ENCODE assay signal across 32 cellular contexts in genomic region chr5:2496126-2496525, GRCh38.
"Had no signal": no experiment of that assay in that cellular context is flagged by ENCODE, and none has a peak within 500 bp of the region (broad histone marks: within the 10 kb centered on the region; RNA-seq: fewer than 3 reads in every experiment).

No MANE protein-coding gene starts in this region.

- H3K4me1 Mint-ChIP-seq: naive thymus-derived CD4-positive, alpha-beta T cell; natural killer cell; nephron; stimulated activated memory B cell treated with anti-CD40 and anti-IgM and Interleukin-4, amounts not matched to agents 10 μg/mL and 1 μg/mL and 100 μg/mL, for 72 hours; stimulated activated naive CD8-positive, alpha-beta T cell treated with anti-CD3 and anti-CD28 coated beads, Interleukin-15, amount 100 ng/mL, for 72 hours had no signal

- H3K27ac Mint-ChIP-seq: naive thymus-derived CD4-positive, alpha-beta T cell; natural killer cell; nephron; progenitor cell of endocrine pancreas; stimulated activated memory B cell treated with anti-CD40 and anti-IgM and Interleukin-4, amounts not matched to agents 10 μg/mL and 1 μg/mL and 100 μg/mL, for 72 hours; stimulated activated naive CD8-positive, alpha-beta T cell treated with anti-CD3 and anti-CD28 coated beads, Interleukin-15, amount 100 ng/mL, for 72 hours; type B pancreatic cell had no signal

- H3K4me3 Mint-ChIP-seq: naive thymus-derived CD4-positive, alpha-beta T cell; natural killer cell; nephron; stimulated activated memory B cell treated with anti-CD40 and anti-IgM and Interleukin-4, amounts not matched to agents 10 μg/mL and 1 μg/mL and 100 μg/mL, for 72 hours; stimulated activated naive CD8-positive, alpha-beta T cell treated with anti-CD3 and anti-CD28 coated beads, Interleukin-15, amount 100 ng/mL, for 72 hours; type B pancreatic cell had no signal

- DNase-seq: naive thymus-derived CD4-positive, alpha-beta T cell; natural killer cell; nucleus accumbens; ovary; posterior cingulate gyrus; psoas muscle; right cardiac atrium; spleen; stimulated activated CD4-positive, alpha-beta T cell treated with anti-CD3 and anti-CD28 coated beads, Interleukin-12 subunit alpha, Interleukin-12 subunit beta, amount 100 ng/mL, for 4 hours; stimulated activated CD4-positive, alpha-beta T cell treated with anti-CD3 and anti-CD28 coated beads, Interleukin-1b, Interleukin-23, amount 100 ng/mL, for 48 hours; stimulated activated CD4-positive, alpha-beta T cell treated with anti-CD3 and anti-CD28 coated beads, Interleukin-4, amount 100 ng/mL, for 1 hour; stimulated activated CD4-positive, alpha-beta T cell treated with anti-CD3 and anti-CD28 coated beads, Interleukin-4, amount 100 ng/mL, for 4 hours; stimulated activated CD8-positive, alpha-beta memory T cell treated with anti-CD3 and anti-CD28 coated beads, Interleukin-4, amount 100 ng/mL, for 48 hours; stimulated activated naive CD4-positive, alpha-beta T cell; stimulated activated naive CD8-positive, alpha-beta T cell treated with anti-CD3 and anti-CD28 coated beads, Interleukin-15, amount 100 ng/mL, for 72 hours; stimulated activated naive CD8-positive, alpha-beta T cell treated with anti-CD3 and anti-CD28 coated beads, Interleukin-15, Interleukin-2, amounts not matched to agents 100 U/mL and 50 U/mL, for 24 hours; substantia nigra; testis; tibial artery; transverse colon; upper lobe of right lung; uterus had no signal

- H3K9me3 ChIP-seq: neutrophil, ovary, psoas muscle, testis, tibial artery, uterus had no signal

- H3K4me1 ChIP-seq: parathyroid adenoma, psoas muscle, spleen, suprapubic skin, testis, tibial artery, transverse colon, upper lobe of right lung, uterus had no signal

- H3K27me3 Mint-ChIP-seq: stimulated activated memory B cell treated with anti-CD40 and anti-IgM and Interleukin-4, amounts not matched to agents 10 μg/mL and 1 μg/mL and 100 μg/mL, for 72 hours; type B pancreatic cell had no signal

- H3K36me3 ChIP-seq: neutrophil, ovary, spleen, suprapubic skin, tibial artery, transverse colon, upper lobe of right lung, uterus had no signal

- H3K36me3 Mint-ChIP-seq: naive thymus-derived CD4-positive, alpha-beta T cell; natural killer cell; stimulated activated memory B cell treated with anti-CD40 and anti-IgM and Interleukin-4, amounts not matched to agents 10 μg/mL and 1 μg/mL and 100 μg/mL, for 72 hours; type B pancreatic cell had no signal

- H3K27ac ChIP-seq: neutrophil, ovary, parathyroid adenoma, psoas muscle, skin epidermis, spleen, suprapubic skin, testis, tibial artery, transverse colon, upper lobe of right lung, uterus had no signal

- ATAC-seq: naive thymus-derived CD4-positive, alpha-beta T cell; natural killer cell; psoas muscle; right cardiac atrium; sciatic nerve; stimulated activated memory B cell treated with anti-CD40 and anti-IgM and Interleukin-4, amounts not matched to agents 10 μg/mL and 1 μg/mL and 100 μg/mL, for 72 hours; stimulated activated naive CD8-positive, alpha-beta T cell treated with anti-CD3 and anti-CD28 coated beads, Interleukin-15, amount 100 ng/mL, for 72 hours; stimulated activated naive CD8-positive, alpha-beta T cell treated with anti-CD3 and anti-CD28 coated beads, Interleukin-15, Interleukin-2, amounts not matched to agents 100 U/mL and 50 U/mL, for 24 hours; upper lobe of right lung had no signal

- H3K4me3 ChIP-seq: ovary, psoas muscle, skin epidermis, smooth muscle cell, spleen, suprapubic skin, testis, tibial artery, transverse colon, upper lobe of right lung, uterus had no signal

- H3K27me3 ChIP-seq: neutrophil, ovary, spleen, suprapubic skin, testis, tibial artery, transverse colon, upper lobe of right lung, uterus had no signal
